Comparison of ENCODE assay signal across 8 cellular contexts in the genomic region with DNA sequence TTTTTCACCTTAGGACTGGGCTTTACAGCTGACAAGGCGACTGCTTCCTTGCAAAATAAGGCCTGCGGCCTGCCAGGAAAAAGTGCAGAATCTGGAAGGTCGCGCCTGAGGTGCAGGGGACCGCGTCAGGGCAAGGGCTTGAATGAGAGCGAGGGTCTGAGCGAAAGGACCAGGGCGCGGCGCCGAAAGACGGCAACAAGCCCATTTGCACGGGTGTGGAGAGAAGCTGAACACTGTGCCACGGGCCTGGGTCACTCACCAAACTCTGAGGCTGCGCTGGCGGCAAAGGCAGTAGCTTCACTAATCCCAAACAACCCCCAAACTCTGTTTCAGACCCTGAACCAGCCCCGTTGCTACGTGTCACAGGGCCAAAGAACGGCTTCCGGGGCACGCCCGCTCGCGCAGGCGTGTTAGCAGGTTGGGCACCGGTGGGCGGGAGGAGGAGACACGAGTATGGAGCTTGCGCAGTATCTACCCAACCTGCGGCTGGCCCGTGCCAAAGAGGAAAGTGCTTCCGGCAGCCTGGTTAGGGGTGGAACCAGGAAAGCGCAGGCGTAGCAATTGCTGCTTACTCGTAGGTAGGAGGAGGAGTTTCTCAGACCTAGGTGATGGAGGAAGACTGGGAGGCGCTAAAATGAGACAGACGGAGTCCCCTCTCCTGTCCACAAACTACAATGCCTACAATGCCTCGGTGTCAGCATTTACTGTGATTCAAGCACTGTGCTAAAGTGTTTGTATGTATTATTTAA. TPM values are rescaled to one million over a fixed set of nuclear protein-coding genes. Genes with fewer than 3 reads are reported as not detected.
A peak's percentile ranks its signal among the peaks of the same experiment; 100 is the strongest.
DNase-seq lines count a peak whose midpoint lies in the region; ATAC-seq and TF ChIP-seq lines count a peak whose summit lies in the region.

A gene (plus strand): TSS at position 598 of the 749 bp plus-strand sequence.
A gene (minus strand): TSS at position 384 of the 749 bp plus-strand sequence. CDS start 704 bp downstream, outside the sequence.

- peak; percentile 59 for TF ChIP-seq POLR2A in right lobe of liver (IDR thresholded peaks at IDR 0.05)

- H3K4me1 ChIP-seq in duodenal mucosa (ENCODE audit: control insufficient read depth in 1 of 2, insufficient read depth in 2 of 2, low read length in 2 of 2) (peaks cover 14 to 18% of the 10 kb centered on the region in 2 donors), right lobe of liver (peaks cover 0 to 13% (median 5%) of the 10 kb centered on the region in 4 donors)

- intact Hi-C loops in CD4-positive, alpha-beta T cell (cut with DNase I, micrococcal nuclease), result loop anchor here (1.0 to 5.0 kb wide), 3 partner anchors 14 to 1403 kb away; no protein-coding TSS in a partner anchor
- intact Hi-C loops in activated CD4-positive, alpha-beta memory T cell treated with anti-CD3 and anti-CD28 coated beads for 36 hours (cut with micrococcal nuclease), result loop anchor here (1.0 kb wide), 2 partner anchors 22 to 767 kb away; a partner anchor contains a TSS
- intact Hi-C loops in right lobe of liver (cut with DNase I), result no loop called here

- POLR2A ChIA-PET in CD4-positive, alpha-beta T cell (lab: Charles Lee), result interaction anchor here (0.6 to 4.4 kb wide), 13 partner anchors 9 to 1400 kb away, joined by 3 to 115 read pairs (median 4); a partner anchor contains a TSS
- POLR2A ChIA-PET in activated CD4-positive, alpha-beta memory T cell treated with anti-CD3 and anti-CD28 coated beads for 36 hours (lab: Charles Lee), result interaction anchor here (0.5 to 1.9 kb wide), 9 partner anchors 11 to 1622 kb away, joined by 3 to 10 read pairs (median 3); no protein-coding TSS in a partner anchor

- no peaks in the 10 kb centered on the region for H3K27me3 ChIP-seq in CD4-positive, alpha-beta T cell (ENCODE audit: control insufficient read depth, insufficient read depth, low read length)
- H3K27me3 ChIP-seq in duodenal mucosa (ENCODE audit: control insufficient read depth in 1 of 2, insufficient read depth in 2 of 2, low read length in 2 of 2) (peaks cover 0 to 4% of the 10 kb centered on the region in 2 donors), right lobe of liver (no peaks in the 10 kb centered on the region)

- peaks cover 0 to 14% of the 10 kb centered on the region in 2 donors for H3K36me3 ChIP-seq in duodenal mucosa (ENCODE audit: control insufficient read depth in 1 of 2, insufficient read depth in 2 of 2, low read length in 2 of 2)
- H3K36me3 ChIP-seq in right lobe of liver, result peaks cover 0 to 7% (median under 1%) of the 10 kb centered on the region in 4 donors

- H3K4me3 ChIP-seq in duodenal mucosa (ENCODE audit: low read depth in 1 of 2, low read length in 2 of 2) (peak within 1 kb of the TSS; percentile 92 to 98), right lobe of liver (peak within 1 kb of the TSS; percentile 50 to 88 (median 83))

- H3K27ac Mint-ChIP-seq in CD4-positive, alpha-beta T cell, result peak within 1 kb of the TSS; percentile 95
- H3K27ac Mint-ChIP-seq in activated CD4-positive, alpha-beta memory T cell treated with anti-CD3 and anti-CD28 coated beads for 36 hours, result peak within 1 kb of the TSS; percentile 93

- WGBS in right lobe of liver (ENCODE audit: insufficient coverage, low coverage, low lambda C conversion rate, missing lambda C conversion rate), result under 1% methylated on average over 25 of the region's 39 CpGs

- peaks cover 49% of the 10 kb centered on the region for H3K36me3 Mint-ChIP-seq in CD4-positive, alpha-beta T cell (ENCODE audit: low read depth)
- peaks cover 23% of the 10 kb centered on the region for H3K36me3 Mint-ChIP-seq in activated CD4-positive, alpha-beta memory T cell treated with anti-CD3 and anti-CD28 coated beads for 36 hours

- peak within 1 kb of the TSS; percentile 82 to 92 for H3K9ac ChIP-seq in duodenal mucosa (ENCODE audit: low read depth in 1 of 2, low read length in 2 of 2)

- H3K9me3 ChIP-seq in CD4-positive, alpha-beta T cell (ENCODE audit: control insufficient read depth, low read length), result no peaks in the 10 kb centered on the region
- H3K9me3 ChIP-seq in duodenal mucosa (ENCODE audit: control insufficient read depth in 1 of 2, low read length in 2 of 2) (no peaks in the 10 kb centered on the region), right lobe of liver (no peaks in the 10 kb centered on the region)

- H3K4me1 Mint-ChIP-seq in CD4-positive, alpha-beta T cell (ENCODE audit: low read depth), result peaks cover 53% of the 10 kb centered on the region
- peaks cover 49% of the 10 kb centered on the region for H3K4me1 Mint-ChIP-seq in activated CD4-positive, alpha-beta memory T cell treated with anti-CD3 and anti-CD28 coated beads for 36 hours (ENCODE audit: low read depth)

- no peaks in the 10 kb centered on the region for H3K9me3 Mint-ChIP-seq in CD4-positive, alpha-beta T cell
- H3K9me3 Mint-ChIP-seq in activated CD4-positive, alpha-beta memory T cell treated with anti-CD3 and anti-CD28 coated beads for 36 hours, result no peaks in the 10 kb centered on the region

- CTCF ChIA-PET in CD4-positive, alpha-beta T cell (lab: Charles Lee), result interaction anchor here (0.7 to 1.9 kb wide), 8 partner anchors 10 to 33 kb away, joined by 3 to 10 read pairs (median 4); no protein-coding TSS in a partner anchor
- CTCF ChIA-PET in activated CD4-positive, alpha-beta memory T cell treated with anti-CD3 and anti-CD28 coated beads for 36 hours (lab: Charles Lee), result interaction anchor here (1.1 to 1.9 kb wide), 4 partner anchors 16 to 23 kb away, joined by 3 to 8 read pairs (median 5); no protein-coding TSS in a partner anchor

- peak; percentile 96 for ATAC-seq in CD4-positive, alpha-beta T cell (ENCODE audit: poor library complexity)
- ATAC-seq in GM19452 (IDR thresholded peaks at IDR 0.05; ENCODE audit: unreplicated experiment) (peak; percentile 99), HG03575 (IDR thresholded peaks at IDR 0.05; ENCODE audit: extremely low read depth, insufficient number of reproducible peaks, low FRiP score, unreplicated experiment) (peak; percentile 97), right lobe of liver (peak; percentile 99 to 100 (median 100))

- H3K27ac ChIP-seq in CD4-positive, alpha-beta T cell (ENCODE audit: low read depth, low read length), result peak within 1 kb of the TSS; percentile 91
- H3K27ac ChIP-seq in duodenal mucosa (ENCODE audit: low read depth, low read length) (peak within 1 kb of the TSS; percentile 43), right lobe of liver (peak within 1 kb of the TSS; percentile 59 to 71 (median 70))

- no peaks in the 10 kb centered on the region for H3K27me3 Mint-ChIP-seq in CD4-positive, alpha-beta T cell
- no peaks in the 10 kb centered on the region for H3K27me3 Mint-ChIP-seq in activated CD4-positive, alpha-beta memory T cell treated with anti-CD3 and anti-CD28 coated beads for 36 hours

- H3K4me3 Mint-ChIP-seq in CD4-positive, alpha-beta T cell, result peak within 1 kb of the TSS; percentile 95
- peak within 1 kb of the TSS; percentile 99 for H3K4me3 Mint-ChIP-seq in activated CD4-positive, alpha-beta memory T cell treated with anti-CD3 and anti-CD28 coated beads for 36 hours

- DNase-seq in CD4-positive, alpha-beta T cell, result peak; percentile 93 to 98 (median 96)
- DNase-seq in NCI-H82 (lab: John Stamatoyannopoulos, UW) (peak; percentile 98), right lobe of liver (peak; percentile 96 to 98 (median 97))
- DNase-seq in activated CD4-positive, alpha-beta memory T cell treated with anti-CD3 and anti-CD28 coated beads for 36 hours, result peak; percentile 99
- peak; percentile 98 for DNase-seq in stimulated activated CD4-positive, alpha-beta T cell treated with anti-CD3 and anti-CD28 coated beads, Interleukin-4, amount 100 ng/mL, for 24 hours

- no peak for TF ChIP-seq CTCF in CD4-positive, alpha-beta T cell (IDR thresholded peaks at IDR 0.05)
- no peak for TF ChIP-seq CTCF in right lobe of liver (IDR thresholded peaks at IDR 0.05)

RNA-seq across cellular contexts. Expression of the first gene that starts in this region (rescaled TPM):
- total RNA-seq in CD4-positive, alpha-beta T cell, result not detected
- under 1 TPM; 0.24 to 0.27 TPM for total RNA-seq in activated CD4-positive, alpha-beta memory T cell treated with anti-CD3 and anti-CD28 coated beads for 36 hours
- under 1 TPM in 3 of 6 experiments, not detected in 3; under 0.01 to 0.02 (median 0.02) TPM for total RNA-seq in right lobe of liver

RNA-seq across cellular contexts. Expression of the second gene that starts in this region (rescaled TPM):
- 10 to 100 TPM; 57.6 to 64.8 TPM for total RNA-seq in CD4-positive, alpha-beta T cell
- 10 to 100 TPM; 41.4 to 42.1 TPM for total RNA-seq in activated CD4-positive, alpha-beta memory T cell treated with anti-CD3 and anti-CD28 coated beads for 36 hours
- 10 to 100 TPM; 21.6 to 28.1 (median 23.7) TPM for total RNA-seq in right lobe of liver

Comparison
In these comparisons a context has a peak if more than half of its experiments do, and no peak if none do; other contexts are left out.
1. Peak in every context shown above with its lines: DNase-seq, ATAC-seq, H3K4me3 ChIP-seq and H3K27ac ChIP-seq.
2. intact Hi-C loops: an anchor here in CD4-positive, alpha-beta T cell (1.0 to 5.0 kb wide) and activated CD4-positive, alpha-beta memory T cell treated with anti-CD3 and anti-CD28 coated beads for 36 hours (1.0 kb wide); none called in right lobe of liver.